8 cellular contexts compared by ENCODE assay signal in the genomic region with DNA sequence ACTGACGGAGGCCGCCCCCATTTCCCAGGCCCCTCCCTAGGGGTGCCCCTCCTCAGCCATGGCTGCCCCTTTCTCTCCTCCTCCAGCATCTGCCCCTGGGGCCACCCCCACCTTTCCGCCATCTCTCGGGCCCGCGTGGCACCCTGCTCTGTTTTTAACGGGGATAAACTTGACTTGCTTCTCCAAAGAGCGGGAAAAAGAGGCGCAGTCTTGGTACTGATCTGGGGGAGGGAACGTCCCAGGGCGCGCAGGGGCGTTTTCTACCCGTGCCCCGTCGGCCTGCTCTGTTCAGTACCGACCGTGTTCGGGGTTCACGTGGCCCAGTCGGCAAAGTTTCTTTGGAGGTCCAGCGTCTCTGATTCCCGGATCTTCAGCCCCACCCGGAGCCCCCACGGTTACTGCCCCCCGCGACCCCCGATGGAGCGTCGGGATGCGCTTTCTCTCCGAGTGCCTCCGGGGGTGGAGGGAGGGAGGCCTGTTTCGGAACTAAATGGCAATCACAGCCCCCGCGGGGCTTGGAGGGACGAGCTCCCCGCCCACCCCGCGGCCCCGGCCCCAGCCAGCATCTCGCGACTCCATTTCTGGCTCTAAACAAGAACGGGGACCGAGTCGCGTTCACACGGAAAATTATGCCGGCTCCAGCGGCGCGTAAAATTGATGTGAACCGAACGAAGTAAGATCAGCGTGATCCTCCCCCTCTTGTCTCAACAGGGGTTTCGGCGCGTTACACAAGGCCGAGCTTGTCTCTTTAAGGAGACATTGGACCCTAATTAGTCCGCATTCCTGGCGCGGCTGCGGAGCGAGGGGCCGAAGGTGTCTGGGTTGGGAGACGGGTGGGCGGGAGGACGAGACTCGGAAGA. TPM values are rescaled to one million over a fixed set of nuclear protein-coding genes. Genes with fewer than 3 reads are reported as not detected.
DNase-seq lines count a peak whose midpoint lies in the region; ATAC-seq and TF ChIP-seq lines count a peak whose summit lies in the region.

No MANE protein-coding gene starts in this region.

- peak overlapping the region; percentile 88 for H2AFZ ChIP-seq in GM23338

- 3 to 10% methylated on average over 26 to 68 of the region's 69 CpGs for WGBS in body of pancreas, 2 donors

- peaks cover 10% of the 10 kb centered on the region for H3K27me3 Mint-ChIP-seq in GM23338 (ENCODE audit: insufficient read depth, low read depth, poor library complexity)
- H3K27me3 Mint-ChIP-seq in T-cell: peaks cover 3 to 13% of the 10 kb centered on the region in 2 donors

- peak in 1 of 3 donors; percentile 47 for TF ChIP-seq POLR2A in body of pancreas (IDR thresholded peaks at IDR 0.05)

- H3K27ac Mint-ChIP-seq in GM23338 (peak overlapping the region; percentile 97; the same call in 1 of the 2 replicates), T-cell (no peak overlapping the region)

- 0 out of 2 replicates have a peak, but pooled peaks cover 5% of the 10 kb centered on the region for H3F3A ChIP-seq in GM23338 (replicated peaks; ENCODE audit: low read depth)

- H3K36me3 Mint-ChIP-seq in GM23338 (ENCODE audit: low read depth) (peaks cover 7% of the 10 kb centered on the region), T-cell (peaks cover 4% of the 10 kb centered on the region)

- H3K4me1 ChIP-seq in GM23338 (ENCODE audit: insufficient read depth) (peaks cover 17% of the 10 kb centered on the region), body of pancreas (peaks cover 13% of the 10 kb centered on the region)

- CTCF ChIA-PET in AG04449 (lab: Yijun Ruan, JAX): interaction anchor here (0.9 to 2.2 kb wide), 3 partner anchors 432 to 1105 kb away, joined by 3 to 7 read pairs (median 3); no protein-coding TSS in a partner anchor
- CTCF ChIA-PET in T-cell (lab: Charles Lee): interaction anchor here (0.6 to 1.8 kb wide), 3 partner anchors 27 to 99 kb away, joined by 3 to 5 read pairs (median 3); no protein-coding TSS in a partner anchor

- H3K4me3 ChIP-seq in AG04449 (ENCODE audit: low read depth, low read length): peak overlapping the region; percentile 75
- H3K4me3 ChIP-seq in GM23338: peak overlapping the region; percentile 78
- H3K4me3 ChIP-seq in body of pancreas: peak overlapping the region; percentile 8 to 63

- H3K36me3 ChIP-seq in GM23338 (ENCODE audit: insufficient read depth) (no peaks in the 10 kb centered on the region; the same call in 1 of the 2 replicates), body of pancreas (replicated peaks in 1 of 2; ENCODE audit: insufficient read depth in 1 of 2, low read depth in 2 of 2) (no peaks in the 10 kb centered on the region)

- H3K4me3 Mint-ChIP-seq in GM23338 (no peak overlapping the region; the same call in 2 of the 3 replicates), T-cell (no peak overlapping the region)

- H3K27ac ChIP-seq in GM23338 (ENCODE audit: low read depth) (peak overlapping the region; percentile 97), body of pancreas (peak overlapping the region; percentile 57 to 74 (median 57))

- no peak for TF ChIP-seq CTCF in AG04449 (IDR thresholded peaks at IDR 0.05; ENCODE audit: insufficient read depth, low read length, missing control alignments)
- TF ChIP-seq CTCF in GM23338 (conservative IDR thresholded peaks at IDR 0.05; ENCODE audit: low read depth in 2 of 2): no peak
- TF ChIP-seq CTCF in body of pancreas (IDR thresholded peaks at IDR 0.05): no peak

- in situ Hi-C loops in KBM-7 (cut with MboI; ENCODE audit: low pct_unique_long_range_greater_than_20kb, low sequenced_read_pairs): no loop called here

- intact Hi-C loops in body of pancreas (cut with DNase I): no loop called here

- peak; percentile 14 for DNase-seq in AG04449 (ENCODE audit: low read depth, low spot score)
- DNase-seq in GM23338 (ENCODE audit: low spot score): peak; percentile 89
- peak in 29 of 34 experiments; percentile 1 to 45 (median 25) for DNase-seq in T-cell
- DNase-seq in body of pancreas: peak in 1 of 4 donors; percentile 18
- DNase-seq in iris pigment epithelial cell (ENCODE audit: low read depth): peak; percentile 58
- DNase-seq in stimulated activated CD4-positive, alpha-beta T cell treated with anti-CD3 and anti-CD28 coated beads, Interleukin-12 subunit alpha, Interleukin-12 subunit beta, amount 100 ng/mL, for 48 hours (ENCODE audit: low read depth in 2 of 3, low spot score in 1 of 3): peak; percentile 35 to 42 (median 40)
- no peak for DNase-seq in GF-D8 (lab: John Stamatoyannopoulos, UW)
- no peak for DNase-seq in KBM-7

- peak; percentile 26 for ATAC-seq in GM23338
- no peak for ATAC-seq in T-cell (replicated peaks in 1 of 4)
- ATAC-seq in body of pancreas: no peak

- no peaks in the 10 kb centered on the region for H3K9me2 ChIP-seq in GM23338 (ENCODE audit: insufficient read depth)

- H3K9me3 ChIP-seq in body of pancreas: no peaks in the 10 kb centered on the region

- H3K27me3 ChIP-seq in GM23338 (ENCODE audit: insufficient read depth) (no peaks in the 10 kb centered on the region), body of pancreas (no peaks in the 10 kb centered on the region)

- H3K4me2 ChIP-seq in GM23338: peak overlapping the region; percentile 89

- H3K79me2 ChIP-seq in GM23338 (replicated peaks; ENCODE audit: insufficient read depth): peaks cover 25% of the 10 kb centered on the region

- H3K4me1 Mint-ChIP-seq in GM23338 (peaks cover 18% of the 10 kb centered on the region), T-cell (peaks cover 20 to 28% (median 27%) of the 10 kb centered on the region in 3 donors)

- H3K9me3 Mint-ChIP-seq in GM23338 (peaks cover 4% of the 10 kb centered on the region; the same call in 1 of the 3 replicates), T-cell (no peaks in the 10 kb centered on the region)

- POLR2A ChIA-PET in AG04449 (lab: Yijun Ruan, JAX) (interaction anchor here (0.5 to 2.0 kb wide), 24 partner anchors 9 to 864 kb away, joined by 3 to 9 read pairs (median 4); no protein-coding TSS in a partner anchor), T-cell (lab: Charles Lee) (interaction anchor here (0.5 to 2.0 kb wide), 16 partner anchors 9 to 1585 kb away, joined by 3 to 47 read pairs (median 4); no protein-coding TSS in a partner anchor)

- H4K20me1 ChIP-seq in GM23338 (replicated peaks; ENCODE audit: insufficient read depth): 0 out of 2 replicates have a peak, but pooled peaks cover 4% of the 10 kb centered on the region

TF ChIP-seq in GM23338, 12 proteins besides CTCF, POLR2A, EP300 and RAD21 (continues in another document):
- TF ChIP-seq ZNF462 (CRISPR knock-in tag; IDR thresholded peaks at IDR 0.05): no peak

RNA-seq across cellular contexts. Expression of gene TLE4, which starts 1.1 kb away (rescaled TPM):
- total RNA-seq in GM23338 (2014; rRNA removed; shearing (Covaris generic)): 43.9 and 45.8 TPM in 2 replicates
- 69.5 and 72.9 TPM in 2 replicates for polyA plus RNA-seq in GM23338 (2016; fragmentation: Nextera tagmentation; extraction: Ambion mirVana)
- total RNA-seq in T-cell (100 to 1,000 TPM in 2 of 5 donors, 10 to 100 TPM in 3; 65.9 to 138 (median 78.7) TPM), body of pancreas (10 to 100 TPM; 17.9 to 54.7 TPM)

Comparison
In these comparisons a context has a peak if more than half of its experiments do, and no peak if none do; other contexts are left out.
1. DNase-seq: peak in AG04449 (single experiment), GM23338 (single experiment), T-cell (29 of 34), iris pigment epithelial cell (single experiment) and stimulated activated CD4-positive, alpha-beta T cell treated with anti-CD3 and anti-CD28 coated beads, Interleukin-12 subunit alpha, Interleukin-12 subunit beta, amount 100 ng/mL, for 48 hours (3 of 3); none in GF-D8 (single experiment) and KBM-7 (single experiment).
2. Peak in every context shown above with its lines, with median percentiles within 50 percentile points of each other: H3K4me3 ChIP-seq.